ENCODE assay signal across 30 cellular contexts in the genomic region with DNA sequence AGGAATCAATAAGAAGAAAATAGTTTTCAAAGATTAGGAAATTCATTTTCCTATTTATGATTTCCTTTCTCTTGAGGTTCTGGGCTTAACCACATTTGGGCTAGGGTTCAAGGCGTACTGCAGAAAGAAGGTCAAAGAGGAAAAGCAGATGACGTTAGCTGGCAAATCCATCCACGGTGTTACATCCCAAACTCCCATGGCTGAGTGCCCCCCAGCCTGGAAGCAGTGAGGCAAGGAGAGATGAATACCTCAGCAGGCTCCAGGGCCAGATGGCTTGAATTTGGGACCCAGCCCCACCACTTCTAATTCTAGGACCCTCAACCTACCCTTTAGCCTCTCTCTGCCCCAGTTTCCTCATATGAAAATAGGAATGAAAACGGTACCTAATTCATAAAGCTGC. TPM values are rescaled to one million over a fixed set of nuclear protein-coding genes. Genes with fewer than 3 reads are reported as not detected.
"Had no signal": no experiment of that assay in that cellular context is flagged by ENCODE, and none has a peak within 500 bp of the region (broad histone marks: within the 10 kb centered on the region; RNA-seq: fewer than 3 reads in every experiment).

No MANE protein-coding gene starts in this region.

- H3K9me3 ChIP-seq: stomach, suprapubic skin, testis, thoracic aorta, thyroid gland, tibial artery, tibial nerve, transverse colon, upper lobe of left lung, upper lobe of right lung, uterus, vagina had no signal

- H3K4me3 ChIP-seq: stomach, suprapubic skin, testis, thoracic aorta, thyroid gland, tibial artery, tibial nerve, transverse colon, upper lobe of left lung, upper lobe of right lung, uterus, vagina had no signal

- H3K36me3 ChIP-seq: stomach, suprapubic skin, thoracic aorta, thyroid gland, tibial artery, tibial nerve, transverse colon, upper lobe of left lung, upper lobe of right lung, uterus, vagina had no signal

- H3K4me1 ChIP-seq: thyroid gland, tibial artery, transverse colon, upper lobe of left lung, upper lobe of right lung, uterus, vagina had no signal

- H3K27me3 ChIP-seq: stomach, suprapubic skin, testis, thyroid gland, tibial artery, transverse colon, upper lobe of left lung, upper lobe of right lung, uterus, vagina had no signal

- DNase-seq: stimulated activated CD4-positive, alpha-beta T cell treated with anti-CD3 and anti-CD28 coated beads, Interleukin-2, amount 100 ng/mL, for 48 hours; stimulated activated CD4-positive, alpha-beta T cell treated with anti-CD3 and anti-CD28 coated beads, Interleukin-4, amount 100 ng/mL, for 1 hour; stimulated activated CD4-positive, alpha-beta T cell treated with anti-CD3 and anti-CD28 coated beads, Interleukin-4, amount 100 ng/mL, for 24 hours; stimulated activated CD4-positive, alpha-beta T cell treated with anti-CD3 and anti-CD28 coated beads, Interleukin-4, amount 100 ng/mL, for 4 hours; stimulated activated CD8-positive, alpha-beta memory T cell treated with anti-CD3 and anti-CD28 coated beads, Interleukin-4, amount 100 ng/mL, for 48 hours; stimulated activated naive B cell treated with anti-CD40 and anti-IgM and Interleukin-4, amounts not matched to agents 10 μg/mL and 1 μg/mL and 100 μg/mL, for 72 hours; stimulated activated naive CD4-positive, alpha-beta T cell; stimulated activated naive CD4-positive, alpha-beta T cell treated with Interleukin-2 at 50 U/mL for 16 hours; stimulated activated naive CD8-positive, alpha-beta T cell treated with anti-CD3 and anti-CD28 coated beads, Interleukin-15, amount 100 ng/mL, for 72 hours; stimulated activated naive CD8-positive, alpha-beta T cell treated with anti-CD3 and anti-CD28 coated beads, Interleukin-15, Interleukin-2, amounts not matched to agents 100 U/mL and 50 U/mL, for 24 hours; stomach; substantia nigra; testis; thyroid gland; tibial artery; transverse colon; trophoblast cell; upper lobe of left lung; upper lobe of right lung; uterus had no signal

- ATAC-seq: stimulated activated effector memory CD8-positive, alpha-beta T cell treated with anti-CD3 and anti-CD28 coated beads, Interleukin-12 subunit alpha, Interleukin-12 subunit beta, amount 100 ng/mL, for 72 hours; stimulated activated memory B cell treated with anti-CD40 and anti-IgM and Interleukin-4, amounts not matched to agents 10 μg/mL and 1 μg/mL and 100 μg/mL, for 72 hours; stimulated activated naive B cell treated with anti-CD40 and anti-IgM and Interleukin-4, amounts not matched to agents 10 μg/mL and 1 μg/mL and 100 μg/mL, for 72 hours; stimulated activated naive CD8-positive, alpha-beta T cell treated with anti-CD3 and anti-CD28 coated beads, Interleukin-15, amount 100 ng/mL, for 72 hours; stimulated activated naive CD8-positive, alpha-beta T cell treated with anti-CD3 and anti-CD28 coated beads, Interleukin-15, Interleukin-2, amounts not matched to agents 100 U/mL and 50 U/mL, for 24 hours; upper lobe of right lung had no signal

- H3K27ac ChIP-seq: stomach, suprapubic skin, thoracic aorta, thyroid gland, tibial artery, tibial nerve, transverse colon, upper lobe of left lung, upper lobe of right lung, uterus, vagina had no signal

RNA-seq across cellular contexts. Expression of gene SUSD4, which starts 17.7 kb away (rescaled TPM):
- total RNA-seq: tibial nerve had no signal

RNA-seq across cellular contexts. Expression of gene CCDC185, which starts 46.9 kb away (rescaled TPM):
- total RNA-seq: stomach, subcutaneous adipose tissue, suprapubic skin, thoracic aorta, tibial nerve, transverse colon, upper lobe of left lung, upper lobe of right lung, ureter, urinary bladder, uterus, vagina had no signal
- polyA plus RNA-seq: stomach, thymus, urinary bladder had no signal
